Comparison of ENCODE assay signal across 8 cellular contexts in genomic region chr16:30874821-30875717, GRCh38. TPM values are rescaled to one million over a fixed set of nuclear protein-coding genes. Genes with fewer than 3 reads are reported as not detected.
DNase-seq lines count a peak whose midpoint lies in the region; ATAC-seq, FAIRE-seq and TF ChIP-seq lines count a peak whose summit lies in the region.

No MANE protein-coding gene starts in this region.

- H3K9me3 ChIP-seq in Caco-2, result no peaks in the 10 kb centered on the region
- no peaks in the 10 kb centered on the region for H3K9me3 ChIP-seq in NT2/D1 (ENCODE audit: insufficient read depth, low read length)
- H3K9me3 ChIP-seq in endothelial cell of umbilical vein (replicated peaks; ENCODE audit: control insufficient read depth, insufficient read depth, low read length), result no peaks in the 10 kb centered on the region

- H3K36me3 ChIP-seq in Caco-2 (ENCODE audit: control insufficient read depth, insufficient read depth, low read length) (no peaks in the 10 kb centered on the region; the same call in 1 of the 2 replicates), NT2/D1 (ENCODE audit: insufficient read depth, insufficient read length, low read length) (peaks cover 12% of the 10 kb centered on the region), endothelial cell of umbilical vein (ENCODE audit: control insufficient read depth in 2 of 2, extremely low read depth in 1 of 2, insufficient read depth in 2 of 2, low read length in 2 of 2) (peaks cover 0 to 5% of the 10 kb centered on the region in 2 experiments)

- peaks cover 9% of the 10 kb centered on the region for H3K4me1 ChIP-seq in Caco-2
- peaks cover 4% of the 10 kb centered on the region for H3K4me1 ChIP-seq in NT2/D1 (ENCODE audit: insufficient read depth, insufficient read length)
- H3K4me1 ChIP-seq in endothelial cell of umbilical vein (ENCODE audit: control insufficient read depth, extremely low read depth, insufficient read depth, low read length), result peaks cover 20% of the 10 kb centered on the region

- no peaks in the 10 kb centered on the region for H4K20me1 ChIP-seq in endothelial cell of umbilical vein (replicated peaks; ENCODE audit: control insufficient read depth, extremely low read depth, insufficient read depth, low read length)

- H3K27me3 Mint-ChIP-seq in Caco-2 (ENCODE audit: insufficient read depth, unreplicated experiment), result no peaks in the 10 kb centered on the region

- H3K9me3 Mint-ChIP-seq in Caco-2 (ENCODE audit: unreplicated experiment), result no peaks in the 10 kb centered on the region

- H3K4me1 Mint-ChIP-seq in Caco-2 (ENCODE audit: low read depth, unreplicated experiment), result peaks cover 12% of the 10 kb centered on the region

- BruUV-seq in Caco-2 (replicated peaks; lab: Mats Ljungman, UMichigan) (TSS peak; percentile 67), endothelial cell of umbilical vein (replicated peaks; lab: Mats Ljungman, UMichigan) (TSS peak; percentile 36)

- H3K27ac Mint-ChIP-seq in Caco-2 (ENCODE audit: unreplicated experiment), result peak overlapping the region; percentile 86

- peak; percentile 67 for ATAC-seq in GM21360 (IDR thresholded peaks at IDR 0.05; ENCODE audit: unreplicated experiment)

- POLR2A ChIA-PET in Caco-2 (lab: Charles Lee), result interaction anchor here (0.6 to 1.6 kb wide), 5 partner anchors 17 to 242 kb away, joined by 3 to 8 read pairs (median 3); partner anchors contain the start of genes CTF1, KAT8 and ZNF629
- POLR2A ChIA-PET in endothelial cell of umbilical vein (lab: Charles Lee), result interaction anchor here (0.8 to 1.1 kb wide), 2 partner anchors 31 to 69 kb away, joined by 3 to 4 read pairs; no protein-coding TSS in a partner anchor

- H3K36me3 Mint-ChIP-seq in Caco-2 (ENCODE audit: insufficient read depth, unreplicated experiment), result peaks cover 34% of the 10 kb centered on the region

- CTCF ChIA-PET in Caco-2 (lab: Charles Lee), result interaction anchor here (0.5 to 2.0 kb wide), 4 partner anchors 18 to 68 kb away, joined by 3 to 7 read pairs (median 6); no protein-coding TSS in a partner anchor
- CTCF ChIA-PET in endothelial cell of umbilical vein (lab: Charles Lee), result interaction anchor here (1.0 to 6.0 kb wide), 6 partner anchors 21 to 70 kb away, joined by 3 to 30 read pairs (median 6); no protein-coding TSS in a partner anchor

- H2AFZ ChIP-seq in endothelial cell of umbilical vein (ENCODE audit: low read depth, low read length), result peak overlapping the region; percentile 91

- peak; percentile 91 to 92 for DNase-seq in Caco-2
- peak; percentile 89 for DNase-seq in HT1080 (ENCODE audit: low read depth)
- DNase-seq in NT2/D1 (ENCODE audit: low read depth, low spot score), result peak; percentile 89
- peak; percentile 94 for DNase-seq in activated CD8-positive, alpha-beta memory T cell treated with anti-CD3 and anti-CD28 coated beads, Interleukin-2, amount 50 U/mL, for 48 hours
- peak; percentile 91 for DNase-seq in endothelial cell of umbilical vein (ENCODE audit: low read depth, low spot score)
- peak; percentile 91 for DNase-seq in midbrain (lab: John Stamatoyannopoulos, UW)
- peak; percentile 86 to 90 for DNase-seq in stimulated activated CD8-positive, alpha-beta memory T cell treated with anti-CD3 and anti-CD28 coated beads, Interleukin-15, amount 100 ng/mL, for 48 hours (ENCODE audit: low read depth in 2 of 2)

- FAIRE-seq in endothelial cell of umbilical vein (lab: Jason Lieb, UNC), result peak; percentile 90

- peak overlapping the region; percentile 85 for H3K27ac ChIP-seq in endothelial cell of umbilical vein (ENCODE audit: insufficient read depth, low read depth, low read length)

- no peak for TF ChIP-seq CTCF in Caco-2 (IDR thresholded peaks at IDR 0.05; ENCODE audit: insufficient read depth in 1 of 2, low read depth in 1 of 2, low read length in 1 of 2, severe bottlenecking in 1 of 2, unreplicated experiment in 1 of 2)
- TF ChIP-seq CTCF in endothelial cell of umbilical vein (IDR thresholded peaks at IDR 0.05; ENCODE audit: extremely low read depth in 1 of 2, insufficient read depth in 1 of 2, low read depth in 1 of 2, low read length in 2 of 2), result no peak

- dilution Hi-C loops in endothelial cell of umbilical vein (cut with MboI; ENCODE audit: extremely low pct_ligation_motif_present, low sequenced_read_pairs), result no loop called here

- H3K9me1 ChIP-seq in endothelial cell of umbilical vein (replicated peaks; ENCODE audit: control insufficient read depth, extremely low read depth, insufficient read depth, low read length), result no peaks in the 10 kb centered on the region

- H3K4me2 ChIP-seq in endothelial cell of umbilical vein (ENCODE audit: insufficient read depth, low read length), result peak overlapping the region; percentile 87

- peak overlapping the region; percentile 95 for H3K9ac ChIP-seq in NT2/D1 (ENCODE audit: insufficient read length, low read depth)
- H3K9ac ChIP-seq in endothelial cell of umbilical vein (replicated peaks; ENCODE audit: extremely low read depth, insufficient read depth, low read length), result peak overlapping the region; percentile 96

- H3K27me3 ChIP-seq in Caco-2 (replicated peaks; ENCODE audit: control insufficient read depth, insufficient read depth, low read length), result no peaks in the 10 kb centered on the region
- H3K27me3 ChIP-seq in NT2/D1 (ENCODE audit: insufficient read depth, insufficient read length), result peaks cover 22% of the 10 kb centered on the region
- H3K27me3 ChIP-seq in endothelial cell of umbilical vein (ENCODE audit: control insufficient read depth in 2 of 2, insufficient read depth in 2 of 2, low read length in 2 of 2), result no peaks in the 10 kb centered on the region

- peak; percentile 99 for TF ChIP-seq POLR2A in endothelial cell of umbilical vein (IDR thresholded peaks at IDR 0.05; ENCODE audit: low read depth, low read length)

- intact Hi-C loops in Caco-2 (cut with micrococcal nuclease; ENCODE audit: unreplicated experiment), result loop anchor here (1.0 kb wide), 2 partner anchors 31 to 88 kb away; partner anchors contain the start of gene ZNF629
- intact Hi-C loops in endothelial cell of umbilical vein (cut with micrococcal nuclease), result loop anchor here (1.0 to 2.0 kb wide), 5 partner anchors 19 to 70 kb away; partner anchors contain the start of gene BCL7C

- no peaks in the 10 kb centered on the region for H3K79me2 ChIP-seq in endothelial cell of umbilical vein (ENCODE audit: control insufficient read depth, insufficient read depth, low read length)

- peak overlapping the region; percentile 98 for H3K4me3 ChIP-seq in Caco-2 (ENCODE audit: low read depth, low read length)
- H3K4me3 ChIP-seq in NT2/D1 (ENCODE audit: insufficient read length, low read depth), result peak overlapping the region; percentile 91
- H3K4me3 ChIP-seq in endothelial cell of umbilical vein (replicated peaks in 1 of 3; ENCODE audit: insufficient read depth in 1 of 3, low read depth in 1 of 3, low read length in 3 of 3), result peak overlapping the region; percentile 66 to 83 (median 80)

- peak overlapping the region; percentile 89 for H3K4me3 Mint-ChIP-seq in Caco-2 (ENCODE audit: unreplicated experiment)

TF ChIP-seq in endothelial cell of umbilical vein, 7 proteins besides CTCF, POLR2A, EP300 and RAD21 (continues in another document):
- TF ChIP-seq MAX (IDR thresholded peaks at IDR 0.05; ENCODE audit: insufficient read depth, insufficient read length) (peak; percentile 74), POLR2AphosphoS5 (IDR thresholded peaks at IDR 0.05; ENCODE audit: insufficient read depth, low read depth, low read length) (peak; percentile 98)

RNA-seq across cellular contexts. Expression of gene BCL7C, which starts 18.8 kb away (rescaled TPM):
- 15.1 and 17.7 TPM in 2 replicates for total RNA-seq in Caco-2 (2022)
- total RNA-seq in HT1080 (2014; rRNA removed; shearing (Covaris generic)), result 42.5 and 56.2 TPM in 2 replicates
- 29.5 and 37.5 TPM in 2 replicates for polyA plus RNA-seq in HT1080 (2015; cell fraction: cytosol; rRNA removed)
- 9.4 and 9.6 TPM in 2 replicates for polyA plus RNA-seq in HT1080 (2015; cell fraction: nucleus; rRNA removed)
- 38.3 and 39.5 TPM in 2 replicates for total RNA-seq in endothelial cell of umbilical vein
- 30.2 and 33.7 TPM in 2 replicates for polyA plus RNA-seq in endothelial cell of umbilical vein
- 27.0 and 36.1 TPM in 2 replicates for polyA plus RNA-seq in endothelial cell of umbilical vein (2011; cell fraction: cytosol; rRNA removed)
- polyA plus RNA-seq in endothelial cell of umbilical vein (2011; cell fraction: nucleus; rRNA removed), result 11.3 and 11.4 TPM in 2 replicates
- polyA plus RNA-seq in endothelial cell of umbilical vein (2012), result 23.6 and 29.3 TPM in 2 replicates
- polyA minus RNA-seq in endothelial cell of umbilical vein, result 5.5 and 7.4 TPM in 2 replicates
- 5.9 TPM for polyA minus RNA-seq in endothelial cell of umbilical vein (2011; cell fraction: cytosol; rRNA and poly(A)+ RNA removed)
- 3.4 and 5.7 TPM in 2 replicates for polyA minus RNA-seq in endothelial cell of umbilical vein (2011; cell fraction: nucleus; rRNA and poly(A)+ RNA removed)

RNA-seq across cellular contexts. Expression of gene CTF1, which starts 21.3 kb away (rescaled TPM):
- total RNA-seq in Caco-2 (2022) (1.8 and 2.4 TPM in 2 replicates), endothelial cell of umbilical vein (1.4 and 1.5 TPM in 2 replicates)
- total RNA-seq in HT1080 (2014; rRNA removed; shearing (Covaris generic)), result not detected in 2 replicates
- polyA plus RNA-seq in HT1080 (2015; cell fraction: cytosol; rRNA removed), result 0.17 TPM in 1 of 2 replicates, not detected in the other
- 0.12 TPM in 1 of 2 replicates, not detected in the other for polyA plus RNA-seq in HT1080 (2015; cell fraction: nucleus; rRNA removed)
- polyA plus RNA-seq in endothelial cell of umbilical vein, result 4.3 and 4.7 TPM in 2 replicates
- 1.7 and 2.5 TPM in 2 replicates for polyA plus RNA-seq in endothelial cell of umbilical vein (2011; cell fraction: cytosol; rRNA removed)
- 0.66 and 1.2 TPM in 2 replicates for polyA plus RNA-seq in endothelial cell of umbilical vein (2011; cell fraction: nucleus; rRNA removed)
- 0.43 and 0.98 TPM in 2 replicates for polyA plus RNA-seq in endothelial cell of umbilical vein (2012)
- 2.1 and 3.7 TPM in 2 replicates for polyA minus RNA-seq in endothelial cell of umbilical vein
- polyA minus RNA-seq in endothelial cell of umbilical vein (2011; cell fraction: cytosol; rRNA and poly(A)+ RNA removed), result not detected
- polyA minus RNA-seq in endothelial cell of umbilical vein (2011; cell fraction: nucleus; rRNA and poly(A)+ RNA removed), result 0.53 and 1.1 TPM in 2 replicates

RNA-seq across cellular contexts. Expression of gene FBXL19, which starts 48.3 kb away (rescaled TPM):
- total RNA-seq in Caco-2 (2022), result 20.2 and 23.4 TPM in 2 replicates
- total RNA-seq in HT1080 (2014; rRNA removed; shearing (Covaris generic)), result 61.1 and 70.8 TPM in 2 replicates
- 26.0 and 28.2 TPM in 2 replicates for polyA plus RNA-seq in HT1080 (2015; cell fraction: cytosol; rRNA removed)
- 46.5 and 49.4 TPM in 2 replicates for polyA plus RNA-seq in HT1080 (2015; cell fraction: nucleus; rRNA removed)
- total RNA-seq in endothelial cell of umbilical vein, result 37.3 and 38.0 TPM in 2 replicates
- 22.1 and 29.5 TPM in 2 replicates for polyA plus RNA-seq in endothelial cell of umbilical vein
- polyA plus RNA-seq in endothelial cell of umbilical vein (2011; cell fraction: cytosol; rRNA removed), result 13.4 and 18.6 TPM in 2 replicates
- polyA plus RNA-seq in endothelial cell of umbilical vein (2011; cell fraction: nucleus; rRNA removed), result 31.4 and 32.2 TPM in 2 replicates
- polyA plus RNA-seq in endothelial cell of umbilical vein (2012), result 17.7 and 23.7 TPM in 2 replicates
- 11.8 and 14.3 TPM in 2 replicates for polyA minus RNA-seq in endothelial cell of umbilical vein
- 12.2 TPM for polyA minus RNA-seq in endothelial cell of umbilical vein (2011; cell fraction: cytosol; rRNA and poly(A)+ RNA removed)
- 6.3 and 13.9 TPM in 2 replicates for polyA minus RNA-seq in endothelial cell of umbilical vein (2011; cell fraction: nucleus; rRNA and poly(A)+ RNA removed)

Comparison
In these comparisons a context has a peak if more than half of its experiments do, and no peak if none do; other contexts are left out.
1. Peak in every context shown above with its lines: DNase-seq, ATAC-seq, H3K4me3 ChIP-seq and H3K27ac ChIP-seq.